Comparison of ENCODE assay signal across 17 cellular contexts in genomic region chr2:118969734-118970395, GRCh38. TPM values are rescaled to one million over a fixed set of nuclear protein-coding genes. Genes with fewer than 3 reads are reported as not detected.
"Had no signal": no experiment of that assay in that cellular context is flagged by ENCODE, and none has a peak within 500 bp of the region (broad histone marks: within the 10 kb centered on the region; RNA-seq: fewer than 3 reads in every experiment).

No MANE protein-coding gene starts in this region.

- H3K9me3 ChIP-seq: breast epithelium, esophagus squamous epithelium, gastroesophageal sphincter, spleen, tibial nerve had no signal

- H3K27ac Mint-ChIP-seq: activated naive CD8-positive, alpha-beta T cell; progenitor cell of endocrine pancreas; stimulated activated memory B cell treated with anti-CD40 and anti-IgM and Interleukin-4, amounts not matched to agents 10 μg/mL and 1 μg/mL and 100 μg/mL, for 72 hours had no signal

- H3K27ac ChIP-seq: breast epithelium, dorsolateral prefrontal cortex, tibial nerve had no signal

- DNase-seq: activated CD4-positive, alpha-beta T cell treated with anti-CD3 and anti-CD28 coated beads, Interleukin-2, amount 50 U/mL, for 4 hours; activated gamma-delta T cell; activated T-cell treated with anti-CD3 and anti-CD28 coated beads, Interleukin-2, amount 50 U/mL, for 1 hour; dorsolateral prefrontal cortex; esophagus squamous epithelium; naive thymus-derived CD4-positive, alpha-beta T cell; spleen; stimulated activated CD4-positive, alpha-beta T cell treated with anti-CD3 and anti-CD28 coated beads, Interleukin-1b, Interleukin-23, amount 100 ng/mL, for 48 hours; T-helper 2 cell had no signal

- H3K4me3 Mint-ChIP-seq: activated naive CD8-positive, alpha-beta T cell; naive thymus-derived CD4-positive, alpha-beta T cell; stimulated activated memory B cell treated with anti-CD40 and anti-IgM and Interleukin-4, amounts not matched to agents 10 μg/mL and 1 μg/mL and 100 μg/mL, for 72 hours had no signal

- H3K4me1 Mint-ChIP-seq: stimulated activated memory B cell treated with anti-CD40 and anti-IgM and Interleukin-4, amounts not matched to agents 10 μg/mL and 1 μg/mL and 100 μg/mL, for 72 hours had no signal

- H3K4me3 ChIP-seq: breast epithelium, dorsolateral prefrontal cortex, esophagus squamous epithelium, gastroesophageal sphincter, lung, spleen, tibial nerve had no signal

- H3K9me3 Mint-ChIP-seq: naive thymus-derived CD4-positive, alpha-beta T cell; stimulated activated memory B cell treated with anti-CD40 and anti-IgM and Interleukin-4, amounts not matched to agents 10 μg/mL and 1 μg/mL and 100 μg/mL, for 72 hours had no signal

- H3K4me1 ChIP-seq: breast epithelium, esophagus squamous epithelium, gastroesophageal sphincter, tibial nerve had no signal

- H3K36me3 ChIP-seq: breast epithelium, esophagus squamous epithelium, gastroesophageal sphincter, spleen, tibial nerve had no signal

- H3K27me3 ChIP-seq: tibial nerve had no signal

- H3K36me3 Mint-ChIP-seq: activated naive CD8-positive, alpha-beta T cell; naive thymus-derived CD4-positive, alpha-beta T cell; stimulated activated memory B cell treated with anti-CD40 and anti-IgM and Interleukin-4, amounts not matched to agents 10 μg/mL and 1 μg/mL and 100 μg/mL, for 72 hours had no signal

RNA-seq across cellular contexts. Expression of gene MARCO, which starts 27.9 kb away (rescaled TPM):
- total RNA-seq: chondrocyte, progenitor cell of endocrine pancreas had no signal
- polyA plus RNA-seq: naive thymus-derived CD4-positive, alpha-beta T cell had no signal
